ENCODE assay signal across 1 cellular context in the genomic region with DNA sequence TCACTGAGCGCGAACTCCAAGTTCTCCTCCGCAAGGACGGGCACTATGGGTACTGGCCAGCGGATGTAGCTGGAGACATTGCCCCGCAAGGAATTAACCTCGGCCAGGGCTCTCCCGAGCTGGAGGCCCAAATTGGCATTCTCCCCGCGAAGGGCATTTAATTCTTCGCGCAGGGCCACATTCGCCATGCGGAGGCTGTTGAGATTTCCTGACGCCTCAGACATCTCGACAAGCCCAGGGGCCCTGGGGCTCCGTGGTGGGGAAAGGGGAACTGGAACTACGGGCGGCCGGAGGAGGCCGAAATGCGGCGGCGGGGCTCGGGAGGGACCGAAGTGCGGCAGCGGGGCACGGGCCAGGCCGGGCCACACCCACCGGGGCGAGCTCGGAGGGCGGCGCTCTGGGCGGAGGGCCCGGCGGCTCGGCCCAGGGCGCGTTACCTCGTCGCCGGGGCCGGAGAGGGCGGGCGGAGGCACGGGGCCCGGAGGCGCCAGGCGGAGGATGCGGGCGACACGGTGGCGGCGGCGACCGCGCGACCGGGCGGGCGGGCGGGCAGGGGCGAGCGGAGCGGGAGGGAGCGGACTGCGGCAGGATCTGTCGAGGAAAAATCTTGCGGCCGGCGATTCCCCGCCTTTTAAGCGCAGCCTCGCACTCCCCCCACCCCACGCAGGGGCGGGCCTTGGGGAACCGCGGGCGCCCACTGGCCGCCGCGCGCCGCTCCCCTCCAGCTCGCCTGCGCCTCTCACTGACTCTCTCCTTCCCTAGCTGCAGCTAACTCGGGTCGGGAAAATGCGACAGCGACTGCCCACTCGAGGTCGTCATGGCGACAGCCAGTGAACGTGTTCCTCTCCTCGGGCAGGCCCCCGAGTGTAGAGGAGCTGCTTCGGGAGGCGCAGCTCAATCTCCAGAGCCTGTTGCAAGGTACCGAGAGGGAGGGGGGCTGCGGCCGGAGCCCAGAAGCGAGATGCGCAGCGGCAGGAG.
TF ChIP-seq lines count a peak whose summit lies in the region.

Gene RTL5 (minus strand): TSS at position 599 of the 978 bp plus-strand sequence.

TF ChIP-seq in HepG2, 621 proteins besides CTCF, POLR2A, EP300 and RAD21 (continued from another document):
- TF ChIP-seq ZNF142 (CRISPR knock-in tag; IDR thresholded peaks at IDR 0.05) (0 out of 2 replicates have a peak, but pooled peaks have one; percentile 39), EZH2 (conservative IDR thresholded peaks at IDR 0.05; ENCODE audit: low read depth, low read length) (0 out of 2 replicates have a peak, but pooled peaks have one; percentile 42)
